Comparison of ENCODE assay signal across 8 cellular contexts in the genomic region with DNA sequence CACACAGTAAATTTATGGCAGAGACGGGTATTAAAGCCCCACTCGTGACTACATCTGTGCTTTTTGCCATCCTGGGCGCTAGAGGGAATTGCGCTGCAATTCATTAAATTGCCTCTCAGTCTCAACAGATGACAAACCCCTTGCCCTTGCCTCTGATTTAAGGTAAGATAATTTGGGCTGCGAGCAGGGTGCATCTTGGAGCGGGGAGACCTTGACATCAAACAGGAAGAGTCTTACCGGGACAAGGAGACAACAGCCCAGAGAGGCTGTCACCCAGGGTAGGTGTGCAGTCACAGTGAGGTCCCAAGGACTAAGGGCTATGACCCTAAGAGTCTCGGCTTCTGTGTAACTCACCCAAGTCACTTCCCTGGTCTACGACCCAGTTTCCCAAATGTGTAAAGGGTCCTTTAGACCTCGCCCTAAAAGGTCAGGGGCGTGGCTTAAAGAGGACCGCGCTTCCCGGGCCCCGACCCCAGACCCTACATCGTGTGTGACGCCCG. TPM values are rescaled to one million over a fixed set of nuclear protein-coding genes. Genes with fewer than 3 reads are reported as not detected.
DNase-seq lines count a peak whose midpoint lies in the region; ATAC-seq and TF ChIP-seq lines count a peak whose summit lies in the region.

No MANE protein-coding gene starts in this region.

- H3K4me3 ChIP-seq in Caco-2 (ENCODE audit: low read depth, low read length) (peak overlapping the region; percentile 70), body of pancreas (peak overlapping the region in 1 of 2 donors; percentile 92), transverse colon (peak overlapping the region; percentile 21 to 87 (median 73))

- H3K27ac ChIP-seq in body of pancreas (peak overlapping the region; percentile 87 to 98 (median 93)), transverse colon (peak overlapping the region; percentile 95 to 97 (median 97))

- intact Hi-C loops in Caco-2 (cut with micrococcal nuclease; ENCODE audit: unreplicated experiment), result no loop called here
- intact Hi-C loops in body of pancreas (cut with DNase I), result no loop called here
- intact Hi-C loops in left colon (cut with DNase I, micrococcal nuclease), result no loop called here
- intact Hi-C loops in transverse colon (cut with DNase I; ENCODE audit: low total_unique reads), result no loop called here

- H3K27me3 Mint-ChIP-seq in Caco-2 (ENCODE audit: insufficient read depth, unreplicated experiment), result no peaks in the 10 kb centered on the region

- H3K9me3 Mint-ChIP-seq in Caco-2 (ENCODE audit: unreplicated experiment), result no peaks in the 10 kb centered on the region

- no peaks in the 10 kb centered on the region for H3K36me3 ChIP-seq in Caco-2 (ENCODE audit: control insufficient read depth, insufficient read depth, low read length)
- no peaks in the 10 kb centered on the region for H3K36me3 ChIP-seq in body of pancreas (replicated peaks in 1 of 2; ENCODE audit: insufficient read depth in 1 of 2, low read depth in 2 of 2)
- peaks cover 0 to 1% (median under 1%) of the 10 kb centered on the region in 4 donors for H3K36me3 ChIP-seq in transverse colon

- CTCF ChIA-PET in Caco-2 (lab: Charles Lee), result interaction anchor here (0.8 to 1.2 kb wide), 6 partner anchors 11 to 730 kb away, joined by 3 to 9 read pairs (median 4); a partner anchor contains a TSS

- POLR2A ChIA-PET in Caco-2 (lab: Charles Lee), result interaction anchor here (0.6 to 1.2 kb wide), 4 partner anchors 12 to 283 kb away, joined by 3 to 13 read pairs (median 6); a partner anchor contains a TSS

- WGBS in body of pancreas, 2 donors, result 4 to 19% methylated on average over 8 to 18 of the region's 18 CpGs
- WGBS in transverse colon (ENCODE audit: low coverage in 1 of 2), 2 donors, result 7% methylated on average over 18 of the region's 18 CpGs; no CpG with 5 or more reads in 1 of the 2 donors

- no peak for TF ChIP-seq EP300 in transverse colon (IDR thresholded peaks at IDR 0.05; ENCODE audit: low read depth)

- H3K27ac Mint-ChIP-seq in Caco-2 (ENCODE audit: unreplicated experiment), result peak overlapping the region; percentile 96

- TSS peak; percentile 85 for BruUV-seq in Caco-2 (replicated peaks; lab: Mats Ljungman, UMichigan)

- peak; percentile 20 for ATAC-seq in GM21360 (IDR thresholded peaks at IDR 0.05; ENCODE audit: unreplicated experiment)
- ATAC-seq in body of pancreas, result peak; percentile 7
- peak; percentile 13 for ATAC-seq in left colon
- no peak for ATAC-seq in GM21529 (IDR thresholded peaks at IDR 0.05; ENCODE audit: unreplicated experiment)

- peak in 1 of 3 donors; percentile 76 for TF ChIP-seq POLR2A in body of pancreas (IDR thresholded peaks at IDR 0.05)
- no peak for TF ChIP-seq POLR2A in transverse colon (IDR thresholded peaks at IDR 0.05)

- no peaks in the 10 kb centered on the region for H3K27me3 ChIP-seq in Caco-2 (replicated peaks; ENCODE audit: control insufficient read depth, insufficient read depth, low read length)
- H3K27me3 ChIP-seq in body of pancreas, result no peaks in the 10 kb centered on the region
- H3K27me3 ChIP-seq in transverse colon, result no peaks in the 10 kb centered on the region

- in situ Hi-C loops in transverse colon (cut with MboI; ENCODE audit: low pct_ligation_motif_present in 1 of 4, low pct_unique_long_range_greater_than_20kb in 1 of 4, low sequenced_read_pairs in 3 of 4), result no loop called here

- peaks cover 3% of the 10 kb centered on the region; the same call in 1 of the 2 replicates for H3K4me1 ChIP-seq in Caco-2
- peaks cover 24% of the 10 kb centered on the region for H3K4me1 ChIP-seq in body of pancreas
- peaks cover 6 to 24% (median 13%) of the 10 kb centered on the region in 4 donors for H3K4me1 ChIP-seq in transverse colon

- peak overlapping the region; percentile 91 for H3K4me3 Mint-ChIP-seq in Caco-2 (ENCODE audit: unreplicated experiment)

- TF ChIP-seq CTCF in Caco-2 (IDR thresholded peaks at IDR 0.05; ENCODE audit: insufficient read depth in 1 of 2, low read depth in 1 of 2, low read length in 1 of 2, severe bottlenecking in 1 of 2, unreplicated experiment in 1 of 2) (no peak), body of pancreas (IDR thresholded peaks at IDR 0.05) (peak in 4 of 7 experiments; percentile 3 to 19 (median 8)), transverse colon (IDR thresholded peaks at IDR 0.05) (peak in 2 of 5 experiments; percentile 20 to 37)

- H3K36me3 Mint-ChIP-seq in Caco-2 (ENCODE audit: insufficient read depth, unreplicated experiment), result peaks cover 18% of the 10 kb centered on the region

- H3K4me1 Mint-ChIP-seq in Caco-2 (ENCODE audit: low read depth, unreplicated experiment), result no peaks in the 10 kb centered on the region

- no peak for DNase-seq in Caco-2
- peak; percentile 41 for DNase-seq in NCI-H1105 treated with DMSO at 0.1 percent for 48 hours (lab: John Stamatoyannopoulos, UW)
- peak in 1 of 4 donors; percentile 28 for DNase-seq in body of pancreas
- DNase-seq in left colon, result peak in 1 of 2 donors; percentile 24
- no peak for DNase-seq in transverse colon
- DNase-seq in NCI-H748 treated with DMSO at 0.1 percent for 48 hours (lab: John Stamatoyannopoulos, UW), result no peak

- no peaks in the 10 kb centered on the region for H3K9me3 ChIP-seq in Caco-2
- no peaks in the 10 kb centered on the region for H3K9me3 ChIP-seq in body of pancreas
- no peaks in the 10 kb centered on the region for H3K9me3 ChIP-seq in transverse colon

RNA-seq across cellular contexts. Expression of a gene that starts 0.4 kb away (rescaled TPM):
- total RNA-seq in Caco-2 (2022) (43.3 and 47.4 TPM in 2 replicates), body of pancreas (10 to 100 TPM; 34.0 to 42.2 TPM), left colon (10 to 100 TPM; 62.4 to 63.2 TPM), transverse colon (100 to 1,000 TPM in 2 of 4 donors, 10 to 100 TPM in 2; 56.3 to 183 (median 104) TPM)

RNA-seq across cellular contexts. Expression of a gene that starts 42.0 kb away (rescaled TPM):
- total RNA-seq in Caco-2 (2022) (22.3 and 22.6 TPM in 2 replicates), body of pancreas (10 to 100 TPM in 1 of 2 donors, 1 to 10 TPM in 1; 8.2 to 13.0 TPM), left colon (10 to 100 TPM; 16.9 to 19.7 TPM), transverse colon (10 to 100 TPM; 14.0 to 43.4 (median 26.2) TPM)

Comparison
In these comparisons a context has a peak if more than half of its experiments do, and no peak if none do; other contexts are left out.
1. CTCF ChIP-seq: peak in body of pancreas (4 of 7); none in Caco-2 (0 of 2).